Comparison of ENCODE assay signal across 16 cellular contexts in genomic region chr14:105422695-105423487, GRCh38. TPM values are rescaled to one million over a fixed set of nuclear protein-coding genes. Genes with fewer than 3 reads are reported as not detected.
A peak's percentile ranks its signal among the peaks of the same experiment; 100 is the strongest.
DNase-seq lines count a peak whose midpoint lies in the region; ATAC-seq and TF ChIP-seq lines count a peak whose summit lies in the region.
"Had no signal": no experiment of that assay in that cellular context is flagged by ENCODE, and none has a peak within 500 bp of the region (broad histone marks: within the 10 kb centered on the region; RNA-seq: fewer than 3 reads in every experiment).

No MANE protein-coding gene starts in this region.

- WGBS in hepatocyte (ENCODE audit: low lambda C conversion rate, missing lambda C conversion rate): 82% methylated on average over 21 of the region's 21 CpGs

- H3K9me3 ChIP-seq in hepatocyte (ENCODE audit: low read depth): no peaks in the 10 kb centered on the region
- no peaks in the 10 kb centered on the region for H3K9me3 ChIP-seq in tibial artery
- H3K9me3 ChIP-seq: body of pancreas, esophagus squamous epithelium, pancreas, thoracic aorta had no signal

- H3K27me3 Mint-ChIP-seq in activated naive CD4-positive, alpha-beta T cell treated with anti-CD3 and anti-CD28 coated beads for 36 hours (ENCODE audit: low read depth): no peaks in the 10 kb centered on the region
- H3K27me3 Mint-ChIP-seq in activated CD8-positive, alpha-beta T cell treated with anti-CD3 and anti-CD28 coated beads, Interleukin-2, amount 10 ng/mL, durations not matched to agents 7 days and 5 days (ENCODE audit: low read depth): no peaks in the 10 kb centered on the region

- no peaks in the 10 kb centered on the region for H3K9me2 ChIP-seq in hepatocyte (replicated peaks; ENCODE audit: insufficient read depth)

- TF ChIP-seq CTCF in hepatocyte (IDR thresholded peaks at IDR 0.05; ENCODE audit: poor library complexity) (no peak), tibial artery (IDR thresholded peaks at IDR 0.05) (no peak)

- H3K4me3 Mint-ChIP-seq in activated naive CD4-positive, alpha-beta T cell treated with anti-CD3 and anti-CD28 coated beads for 36 hours: no peak overlapping the region
- no peak overlapping the region for H3K4me3 Mint-ChIP-seq in activated CD8-positive, alpha-beta T cell treated with anti-CD3 and anti-CD28 coated beads, Interleukin-2, amount 10 ng/mL, durations not matched to agents 7 days and 5 days

- POLR2A ChIA-PET in activated CD8-positive, alpha-beta T cell treated with anti-CD3 and anti-CD28 coated beads, Interleukin-2, amount 10 ng/mL, durations not matched to agents 7 days and 5 days (lab: Charles Lee): no interaction called here

- H3K36me3 ChIP-seq in hepatocyte (replicated peaks; ENCODE audit: insufficient read depth, low read depth) (no peaks in the 10 kb centered on the region), tibial artery (peaks cover 0 to 32% (median 10%) of the 10 kb centered on the region in 3 donors)
- H3K36me3 ChIP-seq: pancreas, thoracic aorta had no signal

- H3K4me1 Mint-ChIP-seq in activated naive CD4-positive, alpha-beta T cell treated with anti-CD3 and anti-CD28 coated beads for 36 hours (ENCODE audit: low read depth): peaks cover 35% of the 10 kb centered on the region
- H3K4me1 Mint-ChIP-seq in activated CD8-positive, alpha-beta T cell treated with anti-CD3 and anti-CD28 coated beads, Interleukin-2, amount 10 ng/mL, durations not matched to agents 7 days and 5 days (ENCODE audit: low read depth): peaks cover 44% of the 10 kb centered on the region

- H3K4me3 ChIP-seq in hepatocyte (no peak overlapping the region), tibial artery (no peak overlapping the region)
- H3K4me3 ChIP-seq: body of pancreas, pancreas, thoracic aorta had no signal

- no peak for DNase-seq in activated naive CD4-positive, alpha-beta T cell treated with anti-CD3 and anti-CD28 coated beads, Interleukin-2, amount 50 U/mL, for 72 hours (ENCODE audit: low spot score in 2 of 2)
- no peak for DNase-seq in activated naive CD4-positive, alpha-beta T cell treated with anti-CD3 and anti-CD28 coated beads for 36 hours
- no peak for DNase-seq in activated CD8-positive, alpha-beta T cell treated with anti-CD3 and anti-CD28 coated beads, Interleukin-2, amount 10 ng/mL, durations not matched to agents 7 days and 5 days
- no peak for DNase-seq in hepatocyte (ENCODE audit: low spot score)
- DNase-seq in tibial artery: no peak
- DNase-seq in SHP77 treated with DMSO at 0.1 percent for 48 hours (lab: John Stamatoyannopoulos, UW): no peak
- DNase-seq in NK-92 (lab: John Stamatoyannopoulos, UW; ENCODE audit: unreplicated experiment): no peak
- DNase-seq: body of pancreas; esophagus squamous epithelium; NCI-H2029 treated with DMSO at 0.1 percent for 48 hours; stimulated activated CD4-positive, alpha-beta T cell treated with anti-CD3 and anti-CD28 coated beads, Interleukin-4, amount 100 ng/mL, for 24 hours had no signal

- peaks cover 26% of the 10 kb centered on the region for H4K20me1 ChIP-seq in hepatocyte (ENCODE audit: insufficient read depth, poor library complexity, severe bottlenecking)

- H3K27ac ChIP-seq in hepatocyte (no peak overlapping the region), tibial artery (peak overlapping the region; percentile 14 to 70)
- H3K27ac ChIP-seq: body of pancreas, pancreas had no signal

- H3K27me3 ChIP-seq in hepatocyte (no peaks in the 10 kb centered on the region), tibial artery (no peaks in the 10 kb centered on the region)
- H3K27me3 ChIP-seq: body of pancreas, esophagus squamous epithelium, pancreas had no signal

- peak overlapping the region; percentile 97 for H3K4me2 ChIP-seq in hepatocyte

- H3K79me2 ChIP-seq in hepatocyte: peaks cover 78% of the 10 kb centered on the region

- intact Hi-C loops in activated naive CD4-positive, alpha-beta T cell treated with anti-CD3 and anti-CD28 coated beads for 36 hours (cut with micrococcal nuclease): no loop called here
- intact Hi-C loops in tibial artery (cut with DNase I; ENCODE audit: low total_unique reads): no loop called here

- peak overlapping the region; percentile 79 to 92 for H3K27ac Mint-ChIP-seq in activated naive CD4-positive, alpha-beta T cell treated with anti-CD3 and anti-CD28 coated beads, Interleukin-2, amount 50 U/mL, for 72 hours
- H3K27ac Mint-ChIP-seq in activated naive CD4-positive, alpha-beta T cell treated with anti-CD3 and anti-CD28 coated beads for 36 hours: no peak overlapping the region
- peak overlapping the region; percentile 43 for H3K27ac Mint-ChIP-seq in activated CD8-positive, alpha-beta T cell treated with anti-CD3 and anti-CD28 coated beads, Interleukin-2, amount 10 ng/mL, durations not matched to agents 7 days and 5 days

- H3K4me1 ChIP-seq in hepatocyte (ENCODE audit: insufficient read depth) (peaks cover 16% of the 10 kb centered on the region), tibial artery (peaks cover 0 to 37% (median 27%) of the 10 kb centered on the region in 4 donors)

- CTCF ChIA-PET in activated naive CD4-positive, alpha-beta T cell treated with anti-CD3 and anti-CD28 coated beads for 36 hours (lab: Charles Lee): no interaction called here
- CTCF ChIA-PET in activated CD8-positive, alpha-beta T cell treated with anti-CD3 and anti-CD28 coated beads, Interleukin-2, amount 10 ng/mL, durations not matched to agents 7 days and 5 days (lab: Charles Lee): interaction anchor here (0.7 kb wide), 1 partner anchor 52 kb away, joined by 3 read pairs; no protein-coding TSS in a partner anchor

- ATAC-seq in activated naive CD4-positive, alpha-beta T cell treated with anti-CD3 and anti-CD28 coated beads, Interleukin-2, amount 50 U/mL, for 72 hours: no peak
- no peak for ATAC-seq in activated CD8-positive, alpha-beta T cell treated with anti-CD3 and anti-CD28 coated beads, Interleukin-2, amount 10 ng/mL, durations not matched to agents 7 days and 5 days
- ATAC-seq in HG02623 (IDR thresholded peaks at IDR 0.05; ENCODE audit: unreplicated experiment): no peak
- ATAC-seq: body of pancreas, Panc1, pancreas had no signal

- no peak overlapping the region for H2AFZ ChIP-seq in hepatocyte

- H3K36me3 Mint-ChIP-seq in activated naive CD4-positive, alpha-beta T cell treated with anti-CD3 and anti-CD28 coated beads, Interleukin-2, amount 50 U/mL, for 72 hours: peaks cover 10 to 40% of the 10 kb centered on the region in 2 donors
- H3K36me3 Mint-ChIP-seq in activated naive CD4-positive, alpha-beta T cell treated with anti-CD3 and anti-CD28 coated beads for 36 hours (ENCODE audit: low read depth): peaks cover 27% of the 10 kb centered on the region
- H3K36me3 Mint-ChIP-seq in activated CD8-positive, alpha-beta T cell treated with anti-CD3 and anti-CD28 coated beads, Interleukin-2, amount 10 ng/mL, durations not matched to agents 7 days and 5 days (ENCODE audit: low read depth): peaks cover 28% of the 10 kb centered on the region

- H3K9me3 Mint-ChIP-seq in activated naive CD4-positive, alpha-beta T cell treated with anti-CD3 and anti-CD28 coated beads, Interleukin-2, amount 50 U/mL, for 72 hours: no peaks in the 10 kb centered on the region
- no peaks in the 10 kb centered on the region for H3K9me3 Mint-ChIP-seq in activated naive CD4-positive, alpha-beta T cell treated with anti-CD3 and anti-CD28 coated beads for 36 hours
- H3K9me3 Mint-ChIP-seq in activated CD8-positive, alpha-beta T cell treated with anti-CD3 and anti-CD28 coated beads, Interleukin-2, amount 10 ng/mL, durations not matched to agents 7 days and 5 days (ENCODE audit: insufficient read depth): no peaks in the 10 kb centered on the region

RNA-seq across cellular contexts. Expression of gene MTA1, which starts 3.3 kb away (rescaled TPM):
- total RNA-seq in activated naive CD4-positive, alpha-beta T cell treated with anti-CD3 and anti-CD28 coated beads, Interleukin-2, amount 50 U/mL, for 72 hours: 100 to 1,000 TPM; 121 to 137 TPM
- total RNA-seq in activated naive CD4-positive, alpha-beta T cell treated with anti-CD3 and anti-CD28 coated beads for 36 hours: 100 to 1,000 TPM; 106 to 115 TPM
- 100 to 1,000 TPM; 109 to 127 TPM for total RNA-seq in activated CD8-positive, alpha-beta T cell treated with anti-CD3 and anti-CD28 coated beads, Interleukin-2, amount 10 ng/mL, durations not matched to agents 7 days and 5 days
- 33.3 and 48.1 TPM in 2 replicates for total RNA-seq in hepatocyte
- 52.7 and 72.4 TPM in 2 replicates for polyA plus RNA-seq in hepatocyte

RNA-seq across cellular contexts. Expression of gene TEX22, which starts 24.6 kb away (rescaled TPM):
- 1 to 10 TPM; 2.0 to 4.6 TPM for total RNA-seq in activated naive CD4-positive, alpha-beta T cell treated with anti-CD3 and anti-CD28 coated beads, Interleukin-2, amount 50 U/mL, for 72 hours
- total RNA-seq in activated naive CD4-positive, alpha-beta T cell treated with anti-CD3 and anti-CD28 coated beads for 36 hours: 1 to 10 TPM; 2.0 to 2.6 TPM
- 1 to 10 TPM; 1.9 to 2.4 TPM for total RNA-seq in activated CD8-positive, alpha-beta T cell treated with anti-CD3 and anti-CD28 coated beads, Interleukin-2, amount 10 ng/mL, durations not matched to agents 7 days and 5 days
- total RNA-seq in hepatocyte: 0.52 TPM in 1 of 2 replicates, not detected in the other
- polyA plus RNA-seq in hepatocyte: 0.76 and 1.2 TPM in 2 replicates
- total RNA-seq: HT1080, thoracic aorta had no signal

RNA-seq across cellular contexts. Expression of gene CRIP2, which starts 51.7 kb away (rescaled TPM):
- total RNA-seq in activated naive CD4-positive, alpha-beta T cell treated with anti-CD3 and anti-CD28 coated beads, Interleukin-2, amount 50 U/mL, for 72 hours: under 1 TPM; 0.27 to 0.34 TPM
- not detected for total RNA-seq in activated naive CD4-positive, alpha-beta T cell treated with anti-CD3 and anti-CD28 coated beads for 36 hours
- total RNA-seq in activated CD8-positive, alpha-beta T cell treated with anti-CD3 and anti-CD28 coated beads, Interleukin-2, amount 10 ng/mL, durations not matched to agents 7 days and 5 days: under 1 TPM; 0.21 to 0.31 TPM
- total RNA-seq in hepatocyte: 8.3 and 11.3 TPM in 2 replicates
- 29.1 and 45.6 TPM in 2 replicates for polyA plus RNA-seq in hepatocyte
